20 cellular contexts compared by ENCODE assay signal in the genomic region with DNA sequence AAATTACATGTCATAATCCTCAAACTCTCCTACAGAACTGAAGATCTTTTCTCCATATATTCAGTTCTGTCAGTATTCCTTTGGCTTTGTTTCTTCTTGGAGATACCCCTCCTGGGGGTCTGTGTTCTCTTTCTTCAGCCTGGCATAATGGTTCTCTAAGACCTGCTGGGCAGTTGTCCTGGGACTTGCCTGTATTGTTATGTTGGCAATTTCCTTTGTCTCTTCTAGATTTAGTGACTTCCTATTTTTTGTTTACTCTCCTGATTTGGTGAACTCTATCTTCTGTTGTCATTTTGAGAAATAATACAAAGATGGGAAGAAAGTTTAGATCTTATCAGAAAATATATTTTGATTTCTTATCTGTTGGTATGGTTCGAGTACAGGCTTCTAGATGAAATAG.
DNase-seq lines count a peak whose midpoint lies in the region; ATAC-seq and TF ChIP-seq lines count a peak whose summit lies in the region.
"Had no signal": no experiment of that assay in that cellular context is flagged by ENCODE, and none has a peak within 500 bp of the region (broad histone marks: within the 10 kb centered on the region; RNA-seq: fewer than 3 reads in every experiment).

No MANE protein-coding gene starts in this region.

- peak overlapping the region; percentile 7 for H3K27ac Mint-ChIP-seq in MCF 10A (ENCODE audit: low read depth, unreplicated experiment)
- H3K27ac Mint-ChIP-seq in stimulated activated memory B cell treated with anti-CD40 and anti-IgM and Interleukin-4, amounts not matched to agents 10 μg/mL and 1 μg/mL and 100 μg/mL, for 72 hours, result peak overlapping the region; percentile 12
- no peak overlapping the region for H3K27ac Mint-ChIP-seq in activated naive CD4-positive, alpha-beta T cell treated with anti-CD3 and anti-CD28 coated beads for 36 hours

- no TSS peak for BruUV-seq in MCF 10A (replicated peaks; lab: Mats Ljungman, UMichigan)
- BruUV-seq in mammary epithelial cell (replicated peaks; lab: Mats Ljungman, UMichigan), result no TSS peak

- H3K36me3 ChIP-seq in mammary epithelial cell (ENCODE audit: insufficient read depth, low read length) (no peaks in the 10 kb centered on the region), Loucy (ENCODE audit: insufficient read depth, low read length) (no peaks in the 10 kb centered on the region; the same call in 1 of the 2 replicates), iPS-18a (ENCODE audit: control insufficient read depth, low read depth, low read length) (no peaks in the 10 kb centered on the region)
- H3K36me3 ChIP-seq: SJCRH30 had no signal

- ATAC-seq in stimulated activated memory B cell treated with anti-CD40 and anti-IgM and Interleukin-4, amounts not matched to agents 10 μg/mL and 1 μg/mL and 100 μg/mL, for 72 hours, result no peak
- no peak for ATAC-seq in GM18519 (IDR thresholded peaks at IDR 0.05; ENCODE audit: low FRiP score, unreplicated experiment)
- ATAC-seq in HG03460 (IDR thresholded peaks at IDR 0.05; ENCODE audit: unreplicated experiment), result no peak

- H3K4me3 Mint-ChIP-seq in MCF 10A (ENCODE audit: unreplicated experiment), result no peak overlapping the region
- no peak overlapping the region for H3K4me3 Mint-ChIP-seq in stimulated activated memory B cell treated with anti-CD40 and anti-IgM and Interleukin-4, amounts not matched to agents 10 μg/mL and 1 μg/mL and 100 μg/mL, for 72 hours
- no peak overlapping the region for H3K4me3 Mint-ChIP-seq in activated naive CD4-positive, alpha-beta T cell treated with anti-CD3 and anti-CD28 coated beads for 36 hours
- H3K4me3 Mint-ChIP-seq: CD14-positive monocyte had no signal

- CTCF ChIA-PET in MCF 10A (lab: Yijun Ruan, JAX), result no interaction called here
- CTCF ChIA-PET in mammary epithelial cell (lab: Charles Lee; ENCODE audit: low non-redundant PET), result no interaction called here
- CTCF ChIA-PET in activated naive CD4-positive, alpha-beta T cell treated with anti-CD3 and anti-CD28 coated beads for 36 hours (lab: Charles Lee), result no interaction called here

- H3K27me3 Mint-ChIP-seq in MCF 10A (ENCODE audit: insufficient read depth, unreplicated experiment), result no peaks in the 10 kb centered on the region
- no peaks in the 10 kb centered on the region for H3K27me3 Mint-ChIP-seq in stimulated activated memory B cell treated with anti-CD40 and anti-IgM and Interleukin-4, amounts not matched to agents 10 μg/mL and 1 μg/mL and 100 μg/mL, for 72 hours
- peaks cover 2% of the 10 kb centered on the region for H3K27me3 Mint-ChIP-seq in activated naive CD4-positive, alpha-beta T cell treated with anti-CD3 and anti-CD28 coated beads for 36 hours (ENCODE audit: low read depth)

- H3K4me1 Mint-ChIP-seq in MCF 10A (ENCODE audit: insufficient read depth, unreplicated experiment), result peaks cover 12% of the 10 kb centered on the region
- peaks cover 21% of the 10 kb centered on the region for H3K4me1 Mint-ChIP-seq in stimulated activated memory B cell treated with anti-CD40 and anti-IgM and Interleukin-4, amounts not matched to agents 10 μg/mL and 1 μg/mL and 100 μg/mL, for 72 hours
- peaks cover 14% of the 10 kb centered on the region for H3K4me1 Mint-ChIP-seq in activated naive CD4-positive, alpha-beta T cell treated with anti-CD3 and anti-CD28 coated beads for 36 hours (ENCODE audit: low read depth)

- H3K79me2 ChIP-seq in mammary epithelial cell (ENCODE audit: insufficient read depth, low read length), result peaks cover 56% of the 10 kb centered on the region
- H3K79me2 ChIP-seq in Loucy (ENCODE audit: insufficient read depth, low read length), result peaks cover 71% of the 10 kb centered on the region

- peaks cover 5% of the 10 kb centered on the region for H3K36me3 Mint-ChIP-seq in MCF 10A (ENCODE audit: insufficient read depth, unreplicated experiment)
- no peaks in the 10 kb centered on the region for H3K36me3 Mint-ChIP-seq in stimulated activated memory B cell treated with anti-CD40 and anti-IgM and Interleukin-4, amounts not matched to agents 10 μg/mL and 1 μg/mL and 100 μg/mL, for 72 hours
- H3K36me3 Mint-ChIP-seq in activated naive CD4-positive, alpha-beta T cell treated with anti-CD3 and anti-CD28 coated beads for 36 hours (ENCODE audit: low read depth), result peaks cover 1% of the 10 kb centered on the region

- H3K9me3 Mint-ChIP-seq in MCF 10A (ENCODE audit: unreplicated experiment), result no peaks in the 10 kb centered on the region
- H3K9me3 Mint-ChIP-seq in stimulated activated memory B cell treated with anti-CD40 and anti-IgM and Interleukin-4, amounts not matched to agents 10 μg/mL and 1 μg/mL and 100 μg/mL, for 72 hours, result no peaks in the 10 kb centered on the region
- H3K9me3 Mint-ChIP-seq in activated naive CD4-positive, alpha-beta T cell treated with anti-CD3 and anti-CD28 coated beads for 36 hours, result no peaks in the 10 kb centered on the region
- H3K9me3 Mint-ChIP-seq: CD14-positive monocyte had no signal

- no peak overlapping the region for H3K4me2 ChIP-seq in mammary epithelial cell (ENCODE audit: insufficient read depth, low read depth, low read length)
- H3K4me2 ChIP-seq in Loucy (ENCODE audit: low read depth, low read length, poor library complexity, severe bottlenecking), result peak overlapping the region; percentile 98
- H3K4me2 ChIP-seq: KMS-11 had no signal

- H3K4me3 ChIP-seq in mammary epithelial cell (replicated peaks in 1 of 3; ENCODE audit: insufficient read depth in 1 of 3, low read depth in 2 of 3, low read length in 3 of 3) (no peak overlapping the region), Loucy (ENCODE audit: low read length, poor library complexity, severe bottlenecking) (peak overlapping the region; percentile 38), iPS-18a (ENCODE audit: low read length) (peak overlapping the region; percentile 27)
- H3K4me3 ChIP-seq: SJCRH30 had no signal

- H3K27me3 ChIP-seq in mammary epithelial cell (ENCODE audit: insufficient read depth, low read length) (no peaks in the 10 kb centered on the region), Loucy (ENCODE audit: insufficient read depth, low read length, poor library complexity, severe bottlenecking) (no peaks in the 10 kb centered on the region), iPS-18a (ENCODE audit: control insufficient read depth, insufficient read depth, low read length) (no peaks in the 10 kb centered on the region)
- H3K27me3 ChIP-seq: SJCRH30 had no signal

- no peaks in the 10 kb centered on the region for H3K4me1 ChIP-seq in mammary epithelial cell (ENCODE audit: insufficient read depth, low read length)
- H3K4me1 ChIP-seq in Loucy (ENCODE audit: insufficient read depth, low read length, poor library complexity, severe bottlenecking), result peaks cover 37% of the 10 kb centered on the region
- peaks cover 16% of the 10 kb centered on the region for H3K4me1 ChIP-seq in iPS-18a (ENCODE audit: control insufficient read depth, low read depth, low read length)
- H3K4me1 ChIP-seq: SJCRH30 had no signal

- no peaks in the 10 kb centered on the region for H3F3A ChIP-seq in Loucy (ENCODE audit: low read depth)

- no peaks in the 10 kb centered on the region for H3K9me3 ChIP-seq in mammary epithelial cell (replicated peaks; ENCODE audit: insufficient read depth, low read length)
- no peaks in the 10 kb centered on the region for H3K9me3 ChIP-seq in Loucy (ENCODE audit: insufficient read depth, low read depth, low read length)
- no peaks in the 10 kb centered on the region for H3K9me3 ChIP-seq in iPS-18a (ENCODE audit: control insufficient read depth, low read depth, low read length)
- H3K9me3 ChIP-seq: SJCRH30 had no signal

- H2AFZ ChIP-seq in mammary epithelial cell (ENCODE audit: low read depth, low read length) (no peak overlapping the region), Loucy (ENCODE audit: low read length) (no peak overlapping the region)

- intact Hi-C loops in MCF 10A (cut with micrococcal nuclease), result no loop called here
- intact Hi-C loops in mammary epithelial cell (cut with micrococcal nuclease), result loop anchor here (10.0 kb wide), 1 partner anchor 90 kb away; no protein-coding TSS in a partner anchor
- intact Hi-C loops in activated naive CD4-positive, alpha-beta T cell treated with anti-CD3 and anti-CD28 coated beads for 36 hours (cut with micrococcal nuclease), result loop anchor here (10.0 kb wide), 2 partner anchors 110 to 130 kb away; partner anchors contain the start of gene GOSR1

- WGBS in mammary epithelial cell (ENCODE audit: low coverage, missing lambda C conversion rate), result 90% methylated on average over 1 of the region's 1 CpG

- POLR2A ChIA-PET in MCF 10A (lab: Yijun Ruan, JAX), result no interaction called here

- H4K20me1 ChIP-seq in mammary epithelial cell (ENCODE audit: insufficient read depth, low read length) (no peaks in the 10 kb centered on the region), Loucy (ENCODE audit: insufficient read depth, low read length, poor library complexity, severe bottlenecking) (peaks cover 51% of the 10 kb centered on the region)

- no peak for DNase-seq in MCF 10A (ENCODE audit: unreplicated experiment)
- DNase-seq in mammary epithelial cell, result no peak
- no peak for DNase-seq in activated naive CD4-positive, alpha-beta T cell treated with anti-CD3 and anti-CD28 coated beads for 36 hours
- DNase-seq: 8988T, GDM1, IMR-90, NCI-H1048, NCI-H1417 treated with DMSO at 0.1 percent for 48 hours, NCI-H187, NCI-H446, NCI-H526, OCI-M1, SJCRH30 had no signal

- no peak for TF ChIP-seq CTCF in MCF 10A (IDR thresholded peaks at IDR 0.05; ENCODE audit: unreplicated experiment)
- TF ChIP-seq CTCF in mammary epithelial cell (conservative IDR thresholded peaks at IDR 0.05 in 1 of 2, IDR thresholded peaks at IDR 0.05 in 1 of 2; ENCODE audit: extremely low read depth in 1 of 2, insufficient read depth in 1 of 2, low read depth in 1 of 2, low read length in 2 of 2), result no peak
- TF ChIP-seq CTCF in Loucy (conservative IDR thresholded peaks at IDR 0.05; ENCODE audit: low read length), result no peak

- in situ Hi-C loops in mammary epithelial cell (cut with MboI; ENCODE audit: low sequenced_read_pairs in 2 of 2), result no loop called here

- dilution Hi-C loops in mammary epithelial cell (cut with HindIII; ENCODE audit: low sequenced_read_pairs), result no loop called here

- no peaks in the 10 kb centered on the region for H3K9me2 ChIP-seq in Loucy (replicated peaks; ENCODE audit: low read depth, low read length)

- H3K9ac ChIP-seq in mammary epithelial cell (ENCODE audit: insufficient read depth, low read length), result no peak overlapping the region
- peak overlapping the region; percentile 12 for H3K9ac ChIP-seq in Loucy (ENCODE audit: low read depth, low read length, poor library complexity, severe bottlenecking)
- H3K9ac ChIP-seq in iPS-18a (ENCODE audit: low read length), result no peak overlapping the region
- H3K9ac ChIP-seq: KMS-11 had no signal

- H3K27ac ChIP-seq in mammary epithelial cell (ENCODE audit: insufficient read depth, low read depth, low read length) (no peak overlapping the region), iPS-18a (ENCODE audit: low read length) (no peak overlapping the region)
- H3K27ac ChIP-seq: KMS-11, SJCRH30 had no signal

Comparison
In these comparisons a context has a peak if more than half of its experiments do, and no peak if none do; other contexts are left out.
1. H3K4me3 ChIP-seq: peak in Loucy (single experiment) and iPS-18a (single experiment); none in mammary epithelial cell (0 of 3).